ENCODE assay signal across 22 cellular contexts in genomic region chr5:164680812-164681211, GRCh38.
"Had no signal": no experiment of that assay in that cellular context is flagged by ENCODE, and none has a peak within 500 bp of the region (broad histone marks: within the 10 kb centered on the region; RNA-seq: fewer than 3 reads in every experiment).

No MANE protein-coding gene starts in this region.

- H3K9ac ChIP-seq: neural progenitor cell had no signal

- H3K36me3 Mint-ChIP-seq: memory B cell; natural killer cell treated with Interleukin-12 subunit alpha and Interleukin-12 subunit beta and Interleukin-15 and Interleukin-18, amount 100 ng/mL, for 72 hours; neural progenitor cell; type B pancreatic cell had no signal

- H3K36me3 ChIP-seq: heart left ventricle, left ventricle myocardium inferior, lower lobe of right lung, neural progenitor cell, pancreas, uterus had no signal

- H3K9me3 ChIP-seq: lower lobe of right lung, pancreas, uterus had no signal

- H2AFZ ChIP-seq: neural progenitor cell had no signal

- H3K27me3 Mint-ChIP-seq: memory B cell; natural killer cell treated with Interleukin-12 subunit alpha and Interleukin-12 subunit beta and Interleukin-15 and Interleukin-18, amount 100 ng/mL, for 72 hours; progenitor cell of endocrine pancreas had no signal

- H3K4me1 ChIP-seq: heart left ventricle, left ventricle myocardium inferior, lower lobe of right lung, pancreas, uterus had no signal

- ATAC-seq: esophagus mucosa; heart left ventricle; left cardiac atrium; lower lobe of right lung; natural killer cell treated with Interleukin-12 subunit alpha and Interleukin-12 subunit beta and Interleukin-15 and Interleukin-18, amount 100 ng/mL, for 72 hours; pancreas; right cardiac atrium had no signal

- H3K4me2 ChIP-seq: neural progenitor cell had no signal

- H3K27ac Mint-ChIP-seq: memory B cell; natural killer cell treated with Interleukin-12 subunit alpha and Interleukin-12 subunit beta and Interleukin-15 and Interleukin-18, amount 100 ng/mL, for 72 hours; neural progenitor cell; progenitor cell of endocrine pancreas; type B pancreatic cell had no signal

- H3K4me1 Mint-ChIP-seq: memory B cell had no signal

- H3K27me3 ChIP-seq: heart left ventricle, neural progenitor cell, pancreas, uterus had no signal

- H3K9me3 Mint-ChIP-seq: memory B cell, type B pancreatic cell had no signal

- H3K4me3 Mint-ChIP-seq: memory B cell; natural killer cell treated with Interleukin-12 subunit alpha and Interleukin-12 subunit beta and Interleukin-15 and Interleukin-18, amount 100 ng/mL, for 72 hours; neural progenitor cell; type B pancreatic cell had no signal

- H3K27ac ChIP-seq: coronary artery, heart left ventricle, left ventricle myocardium inferior, lower lobe of right lung, neural progenitor cell, pancreas, uterus had no signal

- H3K4me3 ChIP-seq: coronary artery, heart left ventricle, left ventricle myocardium inferior, lower lobe of right lung, neural progenitor cell, pancreas, uterus had no signal

- DNase-seq: effector CD8-positive, alpha-beta T cell; heart left ventricle; hippocampal formation; kidney; left cardiac atrium; left ventricle myocardium inferior; lower lobe of right lung; midbrain; nucleus accumbens; pancreas; small intestine; stimulated activated CD4-positive, alpha-beta T cell treated with anti-CD3 and anti-CD28 coated beads, Interleukin-12 subunit alpha, Interleukin-12 subunit beta, amount 100 ng/mL, for 4 hours; stimulated activated naive CD4-positive, alpha-beta T cell treated with Interleukin-2 at 50 U/mL for 16 hours; uterus had no signal
